In genomic region chrX:123563167-123563566, GRCh38 we compare ENCODE assay signal across 37 cellular contexts.
A peak's percentile ranks its signal among the peaks of the same experiment; 100 is the strongest.
DNase-seq lines count a peak whose midpoint lies in the region; ATAC-seq, FAIRE-seq and TF ChIP-seq lines count a peak whose summit lies in the region.
"Had no signal": no experiment of that assay in that cellular context is flagged by ENCODE, and none has a peak within 500 bp of the region (broad histone marks: within the 10 kb centered on the region; RNA-seq: fewer than 3 reads in every experiment).

No MANE protein-coding gene starts in this region.

- H3K27me3 Mint-ChIP-seq in MCF 10A (ENCODE audit: insufficient read depth, unreplicated experiment) (no peaks in the 10 kb centered on the region), natural killer cell (ENCODE audit: low read depth in 2 of 2) (peaks cover 8 to 9% of the 10 kb centered on the region in 2 donors), chondrocyte (ENCODE audit: low read depth) (peaks cover 2% of the 10 kb centered on the region)
- H3K27me3 Mint-ChIP-seq: B cell; CD4-positive, alpha-beta memory T cell; CD4-positive, alpha-beta T cell had no signal

- H3K27me3 ChIP-seq in breast epithelium, result no peaks in the 10 kb centered on the region
- no peaks in the 10 kb centered on the region for H3K27me3 ChIP-seq in liver (ENCODE audit: control insufficient read depth in 4 of 4, insufficient read depth in 4 of 4, low read length in 3 of 4)
- no peaks in the 10 kb centered on the region for H3K27me3 ChIP-seq in right lobe of liver
- peaks cover 0 to 10% of the 10 kb centered on the region in 2 experiments; a peak in 1 of 5 replicates for H3K27me3 ChIP-seq in K562 (ENCODE audit: control insufficient read depth in 2 of 2, insufficient read depth in 2 of 2, low read length in 2 of 2)
- H3K27me3 ChIP-seq: BE2C had no signal

- H3K36me3 Mint-ChIP-seq in MCF 10A (ENCODE audit: insufficient read depth, unreplicated experiment), result peaks cover 4% of the 10 kb centered on the region
- H3K36me3 Mint-ChIP-seq in natural killer cell, result no peaks in the 10 kb centered on the region
- H3K36me3 Mint-ChIP-seq in chondrocyte (ENCODE audit: low read depth), result no peaks in the 10 kb centered on the region
- H3K36me3 Mint-ChIP-seq: CD14-positive monocyte; CD4-positive, alpha-beta memory T cell; CD4-positive, CD25-positive, alpha-beta regulatory T cell; CD8-positive, alpha-beta T cell had no signal

- no peak for TF ChIP-seq RAD21 in liver (IDR thresholded peaks at IDR 0.05)
- TF ChIP-seq RAD21 in K562 (CRISPR knock-in tag; conservative IDR thresholded peaks at IDR 0.05 in 1 of 2, IDR thresholded peaks at IDR 0.05 in 1 of 2), result no peak

- H3K36me3 ChIP-seq in breast epithelium (no peaks in the 10 kb centered on the region), liver (ENCODE audit: control insufficient read depth in 4 of 4, insufficient read depth in 3 of 4, low read depth in 1 of 4, low read length in 3 of 4) (no peaks in the 10 kb centered on the region), right lobe of liver (no peaks in the 10 kb centered on the region), HEK293 (ENCODE audit: control insufficient read depth in 2 of 2, insufficient read depth in 1 of 2, low read length in 2 of 2) (no peaks in the 10 kb centered on the region), K562 (ENCODE audit: control insufficient read depth, insufficient read depth, low read length) (no peaks in the 10 kb centered on the region)
- H3K36me3 ChIP-seq: BE2C; BLaER1; BLaER1 treated with 17β-estradiol and CSF1 and Interleukin-3, amounts not matched to agents 10 nM and 100 nM had no signal

- H3K79me2 ChIP-seq in K562 (ENCODE audit: control insufficient read depth, insufficient read depth, low read length), result no peaks in the 10 kb centered on the region

- H3K9me3 Mint-ChIP-seq in MCF 10A (ENCODE audit: unreplicated experiment) (peaks cover 7% of the 10 kb centered on the region), natural killer cell (no peaks in the 10 kb centered on the region), chondrocyte (ENCODE audit: low read depth) (peaks cover 23% of the 10 kb centered on the region)
- H3K9me3 Mint-ChIP-seq: CD4-positive, alpha-beta T cell; CD8-positive, alpha-beta T cell had no signal

- H3K9me3 ChIP-seq in breast epithelium (no peaks in the 10 kb centered on the region), liver (ENCODE audit: control insufficient read depth in 4 of 4, low read length in 3 of 4) (no peaks in the 10 kb centered on the region), right lobe of liver (no peaks in the 10 kb centered on the region), HEK293 (ENCODE audit: control insufficient read depth, insufficient read depth, low read depth, low read length) (no peaks in the 10 kb centered on the region; the same call in 1 of the 2 replicates), K562 (replicated peaks; ENCODE audit: control insufficient read depth, insufficient read depth, low read depth, low read length) (no peaks in the 10 kb centered on the region)
- H3K9me3 ChIP-seq: A549, BE2C, Caco-2 had no signal

- no peak overlapping the region for H2AFZ ChIP-seq in K562 (ENCODE audit: low read depth, low read length)

- ATAC-seq in right lobe of liver, result no peak
- ATAC-seq in K562, result no peak
- ATAC-seq in natural killer cell, result no peak
- ATAC-seq: A549; CD8-positive, alpha-beta T cell had no signal

- H3K4me3 Mint-ChIP-seq in MCF 10A (ENCODE audit: unreplicated experiment) (no peak overlapping the region), natural killer cell (no peak overlapping the region), chondrocyte (ENCODE audit: unreplicated experiment) (no peak overlapping the region)
- H3K4me3 Mint-ChIP-seq: B cell; CD14-positive monocyte; CD4-positive, alpha-beta memory T cell; CD4-positive, alpha-beta T cell; CD4-positive, CD25-positive, alpha-beta regulatory T cell; CD8-positive, alpha-beta memory T cell; CD8-positive, alpha-beta T cell had no signal

- intact Hi-C loops in MCF 10A (cut with micrococcal nuclease) (no loop called here), breast epithelium (cut with DNase I; ENCODE audit: low total_unique reads) (no loop called here), right lobe of liver (cut with DNase I) (no loop called here), K562 (cut with micrococcal nuclease) (no loop called here), natural killer cell (cut with micrococcal nuclease) (no loop called here)

- H3K27ac Mint-ChIP-seq in MCF 10A (ENCODE audit: low read depth, unreplicated experiment) (peak overlapping the region; percentile 37), natural killer cell (no peak overlapping the region), chondrocyte (ENCODE audit: unreplicated experiment) (no peak overlapping the region)
- H3K27ac Mint-ChIP-seq: B cell; CD4-positive, alpha-beta T cell; CD4-positive, CD25-positive, alpha-beta regulatory T cell; CD8-positive, alpha-beta memory T cell; CD8-positive, alpha-beta T cell had no signal

- no TSS peak for BruUV-seq in MCF 10A (replicated peaks; lab: Mats Ljungman, UMichigan)
- no TSS peak for BruUV-seq in K562 (replicated peaks; lab: Mats Ljungman, UMichigan)

- no peak for FAIRE-seq in K562 (lab: Jason Lieb, UNC)
- FAIRE-seq: A204.1, D721Med had no signal

- CTCF ChIA-PET in MCF 10A (lab: Yijun Ruan, JAX), result interaction anchor here (0.6 kb wide), 1 partner anchor 118 kb away, joined by 3 read pairs; no protein-coding TSS in a partner anchor
- CTCF ChIA-PET in HEK293 (lab: Yijun Ruan, JAX), result no interaction called here
- CTCF ChIA-PET in K562 (lab: Yijun Ruan, JAX; ENCODE audit: low intra/inter-chr PET ratio), result no interaction called here

- H3K4me2 ChIP-seq in K562 (ENCODE audit: insufficient read depth, low read length), result no peak overlapping the region
- H3K4me2 ChIP-seq: A549; BLaER1; BLaER1 treated with 17β-estradiol and CSF1 and Interleukin-3, amounts not matched to agents 10 nM and 100 nM had no signal

- H4K20me1 ChIP-seq in K562 (replicated peaks; ENCODE audit: control insufficient read depth, insufficient read depth, low read length), result no peaks in the 10 kb centered on the region
- H4K20me1 ChIP-seq: BLaER1; BLaER1 treated with 17β-estradiol and CSF1 and Interleukin-3, amounts not matched to agents 10 nM and 100 nM had no signal

- TF ChIP-seq POLR2A in breast epithelium (IDR thresholded peaks at IDR 0.05) (no peak), right lobe of liver (IDR thresholded peaks at IDR 0.05) (no peak), K562 (conservative IDR thresholded peaks at IDR 0.05) (no peak)

- H3K9me1 ChIP-seq in K562 (ENCODE audit: control insufficient read depth, insufficient read depth, low read length), result no peaks in the 10 kb centered on the region

- 94% methylated on average over 4 of the region's 4 CpGs for WGBS in liver
- WGBS in right lobe of liver (ENCODE audit: insufficient coverage, low coverage, low lambda C conversion rate, missing lambda C conversion rate), result 82% methylated on average over 4 of the region's 4 CpGs
- WGBS in K562 (ENCODE audit: insufficient coverage, low coverage, missing lambda C conversion rate), result 31% methylated on average over 3 of the region's 4 CpGs

- in situ Hi-C loops in K562 (cut with MboI), result no loop called here

- H3K9ac ChIP-seq in liver (ENCODE audit: low read depth in 1 of 2, low read length in 2 of 2) (no peak overlapping the region), K562 (ENCODE audit: insufficient read depth in 1 of 2, low read depth in 2 of 2, low read length in 2 of 2) (no peak overlapping the region)
- H3K9ac ChIP-seq: BLaER1; BLaER1 treated with 17β-estradiol and CSF1 and Interleukin-3, amounts not matched to agents 10 nM and 100 nM had no signal

- no peaks in the 10 kb centered on the region for H3K4me1 Mint-ChIP-seq in MCF 10A (ENCODE audit: insufficient read depth, unreplicated experiment)
- H3K4me1 Mint-ChIP-seq in natural killer cell, result no peaks in the 10 kb centered on the region
- no peaks in the 10 kb centered on the region for H3K4me1 Mint-ChIP-seq in chondrocyte (ENCODE audit: low read depth)
- H3K4me1 Mint-ChIP-seq: B cell; CD14-positive monocyte; CD4-positive, alpha-beta memory T cell; CD4-positive, CD25-positive, alpha-beta regulatory T cell; CD8-positive, alpha-beta memory T cell had no signal

- POLR2A ChIA-PET in MCF 10A (lab: Yijun Ruan, JAX) (no interaction called here), HEK293 (lab: Yijun Ruan, JAX) (no interaction called here), K562 (lab: Yijun Ruan, JAX) (no interaction called here)

- no peak for TF ChIP-seq EP300 in K562 (IDR thresholded peaks at IDR 0.05; ENCODE audit: low read length)

- H3K27ac ChIP-seq in breast epithelium, result no peak overlapping the region
- H3K27ac ChIP-seq in liver (ENCODE audit: low read depth in 1 of 2, low read length in 2 of 2), result no peak overlapping the region
- no peak overlapping the region for H3K27ac ChIP-seq in right lobe of liver
- H3K27ac ChIP-seq in HEK293 (ENCODE audit: extremely low read depth, low read depth, low read length), result no peak overlapping the region
- H3K27ac ChIP-seq in K562 (ENCODE audit: extremely low read depth, low read depth, low read length), result no peak overlapping the region
- H3K27ac ChIP-seq: 22Rv1; A549; BLaER1; BLaER1 treated with 17β-estradiol and CSF1 and Interleukin-3, amounts not matched to agents 10 nM and 100 nM; C4-2B had no signal

- H3K4me1 ChIP-seq in breast epithelium (no peaks in the 10 kb centered on the region), liver (ENCODE audit: control insufficient read depth in 4 of 4, insufficient read depth in 4 of 4, low read length in 3 of 4) (no peaks in the 10 kb centered on the region), right lobe of liver (no peaks in the 10 kb centered on the region), HEK293 (ENCODE audit: control insufficient read depth, insufficient read depth, low read length) (no peaks in the 10 kb centered on the region), K562 (replicated peaks in 1 of 2; ENCODE audit: control insufficient read depth in 2 of 2, insufficient read depth in 2 of 2, low read length in 2 of 2) (no peaks in the 10 kb centered on the region)
- H3K4me1 ChIP-seq: A549; BE2C; BLaER1; BLaER1 treated with 17β-estradiol and CSF1 and Interleukin-3, amounts not matched to agents 10 nM and 100 nM; Caco-2 had no signal

- DNase-seq in MCF 10A (ENCODE audit: unreplicated experiment) (no peak), breast epithelium (ENCODE audit: low spot score in 2 of 2) (no peak), right lobe of liver (no peak), K562 (ENCODE audit: extremely low read depth in 1 of 4, low spot score in 3 of 4) (no peak), natural killer cell (no peak), chondrocyte (ENCODE audit: low spot score) (no peak)
- DNase-seq: 8988T; ACHN; AML-193; BE2C; C1 segment of cervical spinal cord; Caco-2; Calu3; CD4-positive, alpha-beta memory T cell; CD4-positive, alpha-beta T cell; CD4-positive, CD25-positive, alpha-beta regulatory T cell; CD8-positive, alpha-beta memory T cell; CD8-positive, alpha-beta T cell; COR-L47; DMS 273 treated with DMSO at 0.1 percent for 48 hours; DMS153; DMS53; DMS79; DMS79 treated with DMSO at 0.1 percent for 48 hours; DND-41; EL had no signal

- TF ChIP-seq CTCF in MCF 10A (IDR thresholded peaks at IDR 0.05; ENCODE audit: unreplicated experiment) (no peak), breast epithelium (IDR thresholded peaks at IDR 0.05) (no peak), liver (IDR thresholded peaks at IDR 0.05; ENCODE audit: low read depth, low read length, missing input control) (no peak), right lobe of liver (IDR thresholded peaks at IDR 0.05) (no peak), HEK293 (tag by site-specific recombination; IDR thresholded peaks at IDR 0.05) (no peak), K562 (IDR thresholded peaks at IDR 0.05 in 2 of 3, conservative IDR thresholded peaks at IDR 0.05 in 1 of 3; ENCODE audit: insufficient read depth in 2 of 3, low read depth in 1 of 3, low read length in 3 of 3) (no peak), natural killer cell (IDR thresholded peaks at IDR 0.05) (no peak), chondrocyte (IDR thresholded peaks at IDR 0.05) (no peak)

- H3K4me3 ChIP-seq in breast epithelium (no peak overlapping the region), liver (ENCODE audit: low read depth in 1 of 3, low read length in 3 of 3) (no peak overlapping the region), right lobe of liver (no peak overlapping the region), HEK293 (ENCODE audit: low read depth, low read length) (no peak overlapping the region), K562 (no peak overlapping the region)
- H3K4me3 ChIP-seq: A549; BLaER1; BLaER1 treated with 17β-estradiol and CSF1 and Interleukin-3, amounts not matched to agents 10 nM and 100 nM had no signal
